Comparison of ENCODE assay signal across 34 cellular contexts in the genomic region with DNA sequence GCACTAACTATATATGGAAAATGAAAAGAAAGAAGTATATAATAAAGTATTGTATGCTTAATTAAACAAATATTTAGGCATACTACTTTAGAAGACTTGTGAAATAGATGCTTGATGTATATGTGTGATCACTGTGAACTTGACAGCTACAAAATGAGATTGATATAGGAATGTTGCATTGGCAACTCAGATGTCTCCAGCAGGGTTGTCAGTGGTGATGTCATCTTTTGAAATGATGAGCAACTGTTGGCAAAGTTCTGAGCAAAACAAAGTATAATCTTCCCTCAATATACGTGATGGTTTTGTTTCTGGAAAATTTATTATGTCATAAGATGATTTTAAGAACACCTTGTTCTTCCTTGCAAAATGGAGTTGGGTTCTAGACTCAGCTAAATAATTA.
DNase-seq lines count a peak whose midpoint lies in the region; ATAC-seq, FAIRE-seq and TF ChIP-seq lines count a peak whose summit lies in the region.
"Had no signal": no experiment of that assay in that cellular context is flagged by ENCODE, and none has a peak within 500 bp of the region (broad histone marks: within the 10 kb centered on the region; RNA-seq: fewer than 3 reads in every experiment).

No MANE protein-coding gene starts in this region.

- no TSS peak for BruUV-seq in HepG2 (replicated peaks; lab: Mats Ljungman, UMichigan)

- H3K79me2 ChIP-seq in HepG2 (ENCODE audit: insufficient read depth, low read length) (peaks cover 8% of the 10 kb centered on the region), hepatocyte (peaks cover 73% of the 10 kb centered on the region)

- no peak for TF ChIP-seq CTCF in HepG2 (CRISPR knock-in tag; IDR thresholded peaks at IDR 0.05)
- TF ChIP-seq CTCF in right lobe of liver (IDR thresholded peaks at IDR 0.05), result no peak
- no peak for TF ChIP-seq CTCF in hepatocyte (IDR thresholded peaks at IDR 0.05; ENCODE audit: poor library complexity)

- H3K4me3 ChIP-seq in HepG2 (replicated peaks in 1 of 3; ENCODE audit: insufficient read depth in 1 of 3, low read depth in 2 of 3, low read length in 3 of 3), result no peak overlapping the region
- no peak overlapping the region for H3K4me3 ChIP-seq in right lobe of liver
- no peak overlapping the region for H3K4me3 ChIP-seq in adipocyte (ENCODE audit: low read length)
- H3K4me3 ChIP-seq in hepatocyte, result no peak overlapping the region
- H3K4me3 ChIP-seq: A549, cardiac muscle cell, esophagus squamous epithelium, lower lobe of right lung, upper lobe of left lung had no signal

- H3K9me3 ChIP-seq in HepG2 (ENCODE audit: low read length) (no peaks in the 10 kb centered on the region), right lobe of liver (no peaks in the 10 kb centered on the region), adipocyte (ENCODE audit: control insufficient read depth, low read length) (no peaks in the 10 kb centered on the region), hepatocyte (ENCODE audit: low read depth) (no peaks in the 10 kb centered on the region)
- H3K9me3 ChIP-seq: A549, esophagus squamous epithelium, lower lobe of right lung, upper lobe of left lung had no signal

- no peak overlapping the region for H3K27ac ChIP-seq in HepG2 (ENCODE audit: extremely low read length, insufficient read depth, low read length)
- H3K27ac ChIP-seq in right lobe of liver, result no peak overlapping the region
- H3K27ac ChIP-seq in hepatocyte, result no peak overlapping the region
- H3K27ac ChIP-seq: A549, cardiac muscle cell, esophagus squamous epithelium, lower lobe of right lung, upper lobe of left lung had no signal

- TF ChIP-seq RAD21 in HepG2 (CRISPR knock-in tag; IDR thresholded peaks at IDR 0.05), result no peak

- peaks cover 4 to 22% of the 10 kb centered on the region in 2 experiments; a peak in 4 of 5 replicates for H3K36me3 ChIP-seq in HepG2 (replicated peaks in 1 of 2; ENCODE audit: control insufficient read depth in 1 of 2, insufficient read depth in 2 of 2, low read length in 2 of 2)
- H3K36me3 ChIP-seq in right lobe of liver, result no peaks in the 10 kb centered on the region
- H3K36me3 ChIP-seq in adipocyte (ENCODE audit: control insufficient read depth, insufficient read depth, low read length, severe bottlenecking), result no peaks in the 10 kb centered on the region
- no peaks in the 10 kb centered on the region for H3K36me3 ChIP-seq in hepatocyte (replicated peaks; ENCODE audit: insufficient read depth, low read depth)
- H3K36me3 ChIP-seq: cardiac muscle cell, esophagus squamous epithelium, lower lobe of right lung, upper lobe of left lung had no signal

- in situ Hi-C loops in HepG2 (cut with HindIII; ENCODE audit: extremely low pct_ligation_motif_present, low pct_unique_long_range_greater_than_20kb), result no loop called here

- H3K9me2 ChIP-seq in hepatocyte (replicated peaks; ENCODE audit: insufficient read depth), result no peaks in the 10 kb centered on the region

- H3K9ac ChIP-seq in HepG2 (ENCODE audit: insufficient read depth, low read depth, low read length) (no peak overlapping the region), adipocyte (ENCODE audit: low read length) (no peak overlapping the region)

- H3K27me3 ChIP-seq in HepG2 (ENCODE audit: control insufficient read depth in 1 of 2, insufficient read depth in 2 of 2, low read length in 2 of 2) (no peaks in the 10 kb centered on the region), right lobe of liver (no peaks in the 10 kb centered on the region), adipocyte (replicated peaks; ENCODE audit: control insufficient read depth, insufficient read depth, low read length) (no peaks in the 10 kb centered on the region), hepatocyte (no peaks in the 10 kb centered on the region)
- H3K27me3 ChIP-seq: cardiac muscle cell, esophagus squamous epithelium, upper lobe of left lung had no signal

- POLR2A ChIA-PET in HepG2 (lab: Yijun Ruan, JAX), result no interaction called here

- 98% methylated on average over 1 of the region's 1 CpG for WGBS in HepG2 (ENCODE audit: low lambda C conversion rate)
- WGBS in right lobe of liver (ENCODE audit: insufficient coverage, low coverage, low lambda C conversion rate, missing lambda C conversion rate), result 60% methylated on average over 1 of the region's 1 CpG
- 89% methylated on average over 1 of the region's 1 CpG for WGBS in hepatocyte (ENCODE audit: low lambda C conversion rate, missing lambda C conversion rate)

- TF ChIP-seq EP300 in HepG2 (IDR thresholded peaks at IDR 0.05; ENCODE audit: low read depth in 2 of 2, low read length in 2 of 2), result no peak
- TF ChIP-seq EP300 in HepG2 (CRISPR knock-in tag; IDR thresholded peaks at IDR 0.05; ENCODE audit: borderline replicate concordance), result no peak

- ATAC-seq in HepG2 (no peak), right lobe of liver (no peak)
- ATAC-seq: A549, lower lobe of right lung, right cardiac atrium, WTC11 had no signal

- CTCF ChIA-PET in HepG2 (lab: Yijun Ruan, JAX; ENCODE audit: low intra/inter-chr PET ratio, low total read pairs), result no interaction called here

- TF ChIP-seq POLR2A in HepG2 (IDR thresholded peaks at IDR 0.05; ENCODE audit: insufficient read depth in 1 of 2, low read depth in 2 of 2, low read length in 2 of 2) (no peak), right lobe of liver (IDR thresholded peaks at IDR 0.05) (no peak)

- FAIRE-seq in HepG2 (lab: Jason Lieb, UNC), result no peak
- FAIRE-seq: A549 had no signal

- no peak overlapping the region for H3K4me2 ChIP-seq in HepG2 (ENCODE audit: low read depth, low read length)
- no peak overlapping the region for H3K4me2 ChIP-seq in hepatocyte
- H3K4me2 ChIP-seq: A549 had no signal

- H4K20me1 ChIP-seq in HepG2 (ENCODE audit: insufficient read depth, low read length) (no peaks in the 10 kb centered on the region; the same call in 1 of the 2 replicates), hepatocyte (ENCODE audit: insufficient read depth, poor library complexity, severe bottlenecking) (peaks cover 16% of the 10 kb centered on the region)

- H2AFZ ChIP-seq in HepG2 (ENCODE audit: low read length) (no peak overlapping the region), hepatocyte (no peak overlapping the region)

- H3K4me1 ChIP-seq in HepG2 (ENCODE audit: insufficient read depth, low read length), result no peaks in the 10 kb centered on the region
- H3K4me1 ChIP-seq in right lobe of liver, result no peaks in the 10 kb centered on the region
- no peaks in the 10 kb centered on the region for H3K4me1 ChIP-seq in adipocyte (ENCODE audit: control insufficient read depth, insufficient read depth, low read length)
- no peaks in the 10 kb centered on the region for H3K4me1 ChIP-seq in hepatocyte (ENCODE audit: insufficient read depth)
- H3K4me1 ChIP-seq: A549 had no signal

- DNase-seq in HepG2 (ENCODE audit: low spot score) (no peak), right lobe of liver (no peak), adipocyte (ENCODE audit: low read depth) (peak; percentile 7), fibroblast of peridontal ligament (ENCODE audit: extremely low read depth) (peak; percentile 36), stromal cell of bone marrow (ENCODE audit: low read depth) (peak; percentile 6), NCI-H1436 treated with DMSO at 0.1 percent for 48 hours (lab: John Stamatoyannopoulos, UW) (no peak), hepatocyte (ENCODE audit: low spot score) (no peak)
- no peak for DNase-seq in activated naive CD4-positive, alpha-beta T cell treated with anti-CD3 and anti-CD28 coated beads, Interleukin-2, amount 50 U/mL, for 16 hours
- DNase-seq: activated CD4-positive, alpha-beta T cell treated with anti-CD3 and anti-CD28 coated beads, Interleukin-2, amount 50 U/mL, for 4 hours; activated naive CD4-positive, alpha-beta T cell treated with anti-CD3 and anti-CD28 coated beads, Interleukin-2, amount 10 ng/mL, durations not matched to agents 7 days and 5 days; AML-193; anterior cingulate cortex; CD4-positive, alpha-beta memory T cell; DMS 273 treated with DMSO at 0.1 percent for 48 hours; endodermal cell; esophagus squamous epithelium; H7; Kasumi-1; kidney glomerular epithelial cell; lower lobe of right lung; NCI-H1048; NCI-H187 treated with DMSO at 0.1 percent for 48 hours; NCI-H2171 treated with DMSO at 0.1 percent for 48 hours; NCI-H524 treated with DMSO at 0.1 percent for 48 hours; NK-92 treated with Interleukin-12 subunit alpha and Interleukin-12 subunit beta, amount 100 ng/mL, for 24 hours; right cardiac atrium; SHP77 treated with DMSO at 0.1 percent for 48 hours; stimulated activated CD4-positive, alpha-beta T cell treated with anti-CD3 and anti-CD28 coated beads, Interleukin-4, amount 100 ng/mL, for 1 hour; SW 1271; T-helper 9 cell; upper lobe of left lung had no signal

- intact Hi-C loops in HepG2 (cut with micrococcal nuclease; ENCODE audit: unreplicated experiment) (no loop called here), right lobe of liver (cut with DNase I) (no loop called here)

TF ChIP-seq in HepG2, 621 proteins besides CTCF, POLR2A, EP300 and RAD21:
- TF ChIP-seq ATF7 (IDR thresholded peaks at IDR 0.05) (peak; percentile 93), ATF7 (CRISPR knock-in tag; IDR thresholded peaks at IDR 0.05) (no peak), CREB1 (IDR thresholded peaks at IDR 0.05) (peak; percentile 61), CREB1 (CRISPR knock-in tag; IDR thresholded peaks at IDR 0.05) (no peak), FOXO1 (CRISPR knock-in tag; IDR thresholded peaks at IDR 0.05) (no peak)

Comparison
In these comparisons a context has a peak if more than half of its experiments do, and no peak if none do; other contexts are left out.
1. DNase-seq: peak in adipocyte (single experiment), fibroblast of peridontal ligament (single experiment) and stromal cell of bone marrow (single experiment); none in HepG2 (single experiment), right lobe of liver (0 of 3), NCI-H1436 treated with DMSO at 0.1 percent for 48 hours (single experiment), activated naive CD4-positive, alpha-beta T cell treated with anti-CD3 and anti-CD28 coated beads, Interleukin-2, amount 50 U/mL, for 16 hours (single experiment) and hepatocyte (single experiment).